In the genomic region with DNA sequence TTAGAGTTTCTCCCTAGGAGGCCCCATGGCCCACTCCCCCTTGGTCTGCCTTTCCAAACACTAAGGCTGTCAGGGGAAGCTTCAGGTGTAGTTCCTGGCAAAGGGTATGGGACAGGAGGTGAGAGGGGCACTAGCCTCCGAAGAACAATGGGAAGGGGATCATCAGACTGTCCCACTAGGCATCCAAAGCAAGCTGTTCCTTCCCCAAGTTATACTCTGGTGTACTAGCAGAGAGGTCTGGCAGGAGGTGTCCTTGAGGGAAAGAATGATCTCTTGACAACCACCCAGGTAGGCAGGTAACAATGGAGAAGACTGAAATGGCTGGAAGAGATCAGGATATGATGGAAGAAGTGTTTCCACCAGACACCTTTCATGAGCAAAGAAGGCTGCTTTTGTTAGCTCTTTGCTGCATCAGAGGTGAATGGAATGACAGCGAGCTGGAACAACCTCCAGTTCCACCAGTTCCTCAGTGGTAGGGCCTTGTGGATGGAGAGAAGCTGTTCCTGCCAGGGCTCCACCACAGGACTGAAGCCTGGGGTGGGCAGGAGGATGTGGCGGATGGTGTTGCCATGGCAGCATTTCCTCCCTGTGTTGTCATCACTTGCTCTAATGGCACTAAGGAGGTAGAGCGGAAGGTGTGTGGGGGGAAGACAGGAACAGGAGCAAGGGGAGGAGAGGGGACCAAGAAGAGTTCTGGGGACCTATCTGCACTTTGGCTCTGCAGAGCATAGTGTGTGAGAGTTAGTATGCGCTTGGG, we compare ENCODE assay signal across 8 cellular contexts. TPM values are rescaled to one million over a fixed set of nuclear protein-coding genes. Genes with fewer than 3 reads are reported as not detected.
DNase-seq lines count a peak whose midpoint lies in the region; ATAC-seq and TF ChIP-seq lines count a peak whose summit lies in the region.

No MANE protein-coding gene starts in this region.

- TF ChIP-seq CTCF in HEK293 (tag by site-specific recombination; IDR thresholded peaks at IDR 0.05) (no peak), OCI-LY7 (conservative IDR thresholded peaks at IDR 0.05; ENCODE audit: low read length) (no peak)

- H3K36me3 ChIP-seq in HEK293 (ENCODE audit: control insufficient read depth in 2 of 2, insufficient read depth in 1 of 2, low read length in 2 of 2) = peaks cover 0 to under 1% of the 10 kb centered on the region in 2 experiments; a peak in 1 of 3 replicates
- peaks cover 9% of the 10 kb centered on the region for H3K36me3 ChIP-seq in OCI-LY7 (ENCODE audit: insufficient read depth, low read length)
- no peaks in the 10 kb centered on the region for H3K36me3 ChIP-seq in trophoblast cell (ENCODE audit: control insufficient read depth in 1 of 2, insufficient read depth in 2 of 2, low read length in 2 of 2)

- peaks cover 60% of the 10 kb centered on the region for H3K27me3 ChIP-seq in trophoblast cell (ENCODE audit: insufficient read depth, low read length)

- POLR2A ChIA-PET in HEK293 (lab: Yijun Ruan, JAX) = no interaction called here
- POLR2A ChIA-PET in OCI-LY7 (lab: Charles Lee) = interaction anchor here (0.8 to 1.8 kb wide), 4 partner anchors 10 to 194 kb away, joined by 3 to 5 read pairs (median 4); partner anchors contain the start of gene DCTN2

- H3K4me3 ChIP-seq in HEK293 (ENCODE audit: low read depth, low read length) = no peak overlapping the region
- H3K4me3 ChIP-seq in OCI-LY7 (ENCODE audit: low read depth, low read length, poor library complexity, severe bottlenecking) = peak overlapping the region; percentile 80
- H3K4me3 ChIP-seq in trophoblast cell (ENCODE audit: low read depth, low read length) = no peak overlapping the region

- no peak overlapping the region for H3K18ac ChIP-seq in trophoblast cell (ENCODE audit: low read length)

- H4K12ac ChIP-seq in trophoblast cell (ENCODE audit: low read depth, low read length) = no peak overlapping the region

- intact Hi-C loops in OCI-LY7 (cut with micrococcal nuclease; ENCODE audit: unreplicated experiment) = loop anchor here (5.0 kb wide), 1 partner anchor 264 kb away; the partner anchor contains the start of gene ARHGAP9

- no peak overlapping the region for H3K9ac ChIP-seq in trophoblast cell (ENCODE audit: low read length)

- ATAC-seq in GM18499 (IDR thresholded peaks at IDR 0.05; ENCODE audit: insufficient read depth, unreplicated experiment) (peak; percentile 39), GM19328 (IDR thresholded peaks at IDR 0.05; ENCODE audit: unreplicated experiment) (no peak)

- H3K4me1 ChIP-seq in HEK293 (ENCODE audit: control insufficient read depth, insufficient read depth, low read length) = peaks cover 6% of the 10 kb centered on the region; the same call in 1 of the 2 replicates
- H3K4me1 ChIP-seq in OCI-LY7 (ENCODE audit: insufficient read depth, low read length, poor library complexity, severe bottlenecking) = peaks cover 47% of the 10 kb centered on the region
- peaks cover 0 to 7% of the 10 kb centered on the region in 2 experiments for H3K4me1 ChIP-seq in trophoblast cell (ENCODE audit: control insufficient read depth in 1 of 2, insufficient read depth in 2 of 2, low read length in 2 of 2)

- H4K91ac ChIP-seq in trophoblast cell (ENCODE audit: low read depth, low read length) = no peak overlapping the region

- no peak overlapping the region for H2BK12ac ChIP-seq in trophoblast cell (ENCODE audit: low read length)

- H3K23ac ChIP-seq in trophoblast cell (ENCODE audit: low read length) = no peak overlapping the region

- peak; percentile 82 for DNase-seq in OCI-LY7 (ENCODE audit: low spot score)
- DNase-seq in activated naive CD4-positive, alpha-beta T cell treated with anti-CD3 and anti-CD28 coated beads, Interleukin-2, amount 50 U/mL, for 16 hours = peak; percentile 55
- DNase-seq in stimulated activated CD4-positive, alpha-beta T cell treated with anti-CD3 and anti-CD28 coated beads, Interleukin-12 subunit alpha, Interleukin-12 subunit beta, amount 100 ng/mL, for 48 hours (ENCODE audit: low read depth in 2 of 3, low spot score in 1 of 3) = peak; percentile 53 to 67 (median 54)
- DNase-seq in NCI-H187 treated with DMSO at 0.1 percent for 48 hours (lab: John Stamatoyannopoulos, UW) = no peak
- no peak for DNase-seq in trophoblast cell

- no peak overlapping the region for H4K8ac ChIP-seq in trophoblast cell (ENCODE audit: low read depth, low read length)

- CTCF ChIA-PET in HEK293 (lab: Yijun Ruan, JAX) = interaction anchor here (1.3 to 2.2 kb wide), 3 partner anchors 14 to 158 kb away, joined by 4 to 9 read pairs (median 6); no protein-coding TSS in a partner anchor
- CTCF ChIA-PET in OCI-LY7 (lab: Charles Lee; ENCODE audit: unreplicated experiment) = interaction anchor here (0.6 kb wide), 1 partner anchor 38 kb away, joined by 3 read pairs; no protein-coding TSS in a partner anchor

- H3K4me2 ChIP-seq in OCI-LY7 (ENCODE audit: low read length) = peak overlapping the region; percentile 93
- no peak overlapping the region for H3K4me2 ChIP-seq in trophoblast cell (ENCODE audit: low read length)

- H2AFZ ChIP-seq in OCI-LY7 (ENCODE audit: low read length) (no peak overlapping the region), trophoblast cell (ENCODE audit: insufficient read depth, low read length, poor library complexity) (no peak overlapping the region)

- H3K79me1 ChIP-seq in trophoblast cell (ENCODE audit: low read length) = peaks cover 3% of the 10 kb centered on the region

- H2AK5ac ChIP-seq in trophoblast cell (ENCODE audit: low read length) = no peak overlapping the region

- H3K9me2 ChIP-seq in OCI-LY7 (ENCODE audit: insufficient read depth, low read length) = no peaks in the 10 kb centered on the region

- H3K79me2 ChIP-seq in OCI-LY7 (ENCODE audit: insufficient read depth, low read depth, low read length) (peaks cover 14% of the 10 kb centered on the region; the same call in 1 of the 2 replicates), trophoblast cell (ENCODE audit: control insufficient read depth, insufficient read depth, low read length, poor library complexity) (no peaks in the 10 kb centered on the region)

- H2BK5ac ChIP-seq in trophoblast cell (ENCODE audit: low read depth, low read length, poor library complexity) = no peak overlapping the region

- WGBS in trophoblast cell (ENCODE audit: extremely low coverage, insufficient coverage, insufficient read length) = no CpG with 5 or more reads among the region's 5 CpGs

- BruUV-seq in OCI-LY7 (replicated peaks; lab: Mats Ljungman, UMichigan) = no TSS peak

- no peaks in the 10 kb centered on the region for H3K9me3 ChIP-seq in HEK293 (ENCODE audit: control insufficient read depth, insufficient read depth, low read depth, low read length)
- H3K9me3 ChIP-seq in OCI-LY7 (ENCODE audit: low read length) = no peaks in the 10 kb centered on the region
- H3K9me3 ChIP-seq in trophoblast cell (ENCODE audit: insufficient read depth, low read depth, low read length) = peaks cover 8% of the 10 kb centered on the region

- H3K27ac ChIP-seq in HEK293 (ENCODE audit: extremely low read depth, low read depth, low read length) = no peak overlapping the region
- peak overlapping the region; percentile 45 for H3K27ac ChIP-seq in OCI-LY7 (ENCODE audit: low read depth, low read length, poor library complexity, severe bottlenecking)
- no peak overlapping the region for H3K27ac ChIP-seq in trophoblast cell (ENCODE audit: low read depth, low read length)

- no peak overlapping the region for H2BK120ac ChIP-seq in trophoblast cell (ENCODE audit: insufficient read depth, low read length, poor library complexity)

- no peak overlapping the region for H3K14ac ChIP-seq in trophoblast cell (ENCODE audit: low read length)

- H3K4ac ChIP-seq in trophoblast cell (ENCODE audit: low read depth, low read length) = no peak overlapping the region

- no peaks in the 10 kb centered on the region for H4K20me1 ChIP-seq in OCI-LY7 (ENCODE audit: insufficient read depth, low read length)

TF ChIP-seq in HEK293, 187 proteins besides CTCF, POLR2A, EP300 and RAD21 (continues in another document):
- TF ChIP-seq ZBTB26 (tag by site-specific recombination; optimal IDR thresholded peaks at IDR 0.05) (no peak), KLF8 (tag by site-specific recombination; IDR thresholded peaks at IDR 0.05) (no peak), ZNF239 (tag by site-specific recombination; IDR thresholded peaks at IDR 0.05) (no peak), ZBTB7A (tag by site-specific recombination; IDR thresholded peaks at IDR 0.05; ENCODE audit: low read depth) (no peak), ZFP41 (tag by site-specific recombination; IDR thresholded peaks at IDR 0.05; ENCODE audit: borderline replicate concordance) (no peak), ZNF600 (tag by site-specific recombination; IDR thresholded peaks at IDR 0.05) (peak; percentile 50; the same call in 1 of the 2 replicates), ZNF394 (tag by site-specific recombination; IDR thresholded peaks at IDR 0.05; ENCODE audit: borderline replicate concordance) (no peak), ZNF76 (tag by site-specific recombination; IDR thresholded peaks at IDR 0.05; ENCODE audit: borderline replicate concordance, low read depth) (no peak), ZNF366 (tag by site-specific recombination; conservative IDR thresholded peaks at IDR 0.05) (0 out of 2 replicates have a peak, but pooled peaks have one; percentile 24), SCRT1 (tag by site-specific recombination; IDR thresholded peaks at IDR 0.05; ENCODE audit: borderline replicate concordance) (no peak)

RNA-seq across cellular contexts. Expression of gene AGAP2, which starts 2.3 kb away (rescaled TPM):
- 10.7 and 14.8 TPM in 2 replicates for total RNA-seq in OCI-LY7 (2014; rRNA removed; shearing (Covaris generic))
- total RNA-seq in OCI-LY7 (2022) = 26.5 and 28.8 TPM in 2 replicates
- 0.01 TPM in 1 of 2 replicates, not detected in the other for polyA plus RNA-seq in trophoblast cell (2013)

RNA-seq across cellular contexts. Expression of gene TSPAN31, which starts 4.0 kb away (rescaled TPM):
- 0.80 and 2.4 TPM in 2 replicates for total RNA-seq in OCI-LY7 (2014; rRNA removed; shearing (Covaris generic))
- 6.3 and 6.4 TPM in 2 replicates for total RNA-seq in OCI-LY7 (2022)
- polyA plus RNA-seq in trophoblast cell (2013) = 8.1 and 8.8 TPM in 2 replicates

RNA-seq across cellular contexts. Expression of gene CDK4, which starts 11.3 kb away (rescaled TPM):
- 272 and 280 TPM in 2 replicates for total RNA-seq in OCI-LY7 (2014; rRNA removed; shearing (Covaris generic))
- 172 and 192 TPM in 2 replicates for total RNA-seq in OCI-LY7 (2022)
- 66.1 and 68.0 TPM in 2 replicates for polyA plus RNA-seq in trophoblast cell (2013)

RNA-seq across cellular contexts. Expression of gene MARCHF9, which starts 14.1 kb away (rescaled TPM):
- total RNA-seq in OCI-LY7 (2014; rRNA removed; shearing (Covaris generic)) = 29.3 and 29.4 TPM in 2 replicates
- total RNA-seq in OCI-LY7 (2022) = 46.2 and 47.7 TPM in 2 replicates
- polyA plus RNA-seq in trophoblast cell (2013) = 1.1 and 1.4 TPM in 2 replicates

RNA-seq across cellular contexts. Expression of gene CYP27B1, which starts 26.0 kb away (rescaled TPM):
- total RNA-seq in OCI-LY7 (2014; rRNA removed; shearing (Covaris generic)) = 6.5 and 7.1 TPM in 2 replicates
- 6.6 and 6.9 TPM in 2 replicates for total RNA-seq in OCI-LY7 (2022)
- polyA plus RNA-seq in trophoblast cell (2013) = 0.48 and 0.51 TPM in 2 replicates

Comparison
In these comparisons a context has a peak if more than half of its experiments do, and no peak if none do; other contexts are left out.
1. DNase-seq: peak in OCI-LY7 (single experiment), activated naive CD4-positive, alpha-beta T cell treated with anti-CD3 and anti-CD28 coated beads, Interleukin-2, amount 50 U/mL, for 16 hours (single experiment) and stimulated activated CD4-positive, alpha-beta T cell treated with anti-CD3 and anti-CD28 coated beads, Interleukin-12 subunit alpha, Interleukin-12 subunit beta, amount 100 ng/mL, for 48 hours (3 of 3); none in NCI-H187 treated with DMSO at 0.1 percent for 48 hours (single experiment) and trophoblast cell (0 of 2).